Comparison of ENCODE assay signal across 17 cellular contexts in the genomic region with DNA sequence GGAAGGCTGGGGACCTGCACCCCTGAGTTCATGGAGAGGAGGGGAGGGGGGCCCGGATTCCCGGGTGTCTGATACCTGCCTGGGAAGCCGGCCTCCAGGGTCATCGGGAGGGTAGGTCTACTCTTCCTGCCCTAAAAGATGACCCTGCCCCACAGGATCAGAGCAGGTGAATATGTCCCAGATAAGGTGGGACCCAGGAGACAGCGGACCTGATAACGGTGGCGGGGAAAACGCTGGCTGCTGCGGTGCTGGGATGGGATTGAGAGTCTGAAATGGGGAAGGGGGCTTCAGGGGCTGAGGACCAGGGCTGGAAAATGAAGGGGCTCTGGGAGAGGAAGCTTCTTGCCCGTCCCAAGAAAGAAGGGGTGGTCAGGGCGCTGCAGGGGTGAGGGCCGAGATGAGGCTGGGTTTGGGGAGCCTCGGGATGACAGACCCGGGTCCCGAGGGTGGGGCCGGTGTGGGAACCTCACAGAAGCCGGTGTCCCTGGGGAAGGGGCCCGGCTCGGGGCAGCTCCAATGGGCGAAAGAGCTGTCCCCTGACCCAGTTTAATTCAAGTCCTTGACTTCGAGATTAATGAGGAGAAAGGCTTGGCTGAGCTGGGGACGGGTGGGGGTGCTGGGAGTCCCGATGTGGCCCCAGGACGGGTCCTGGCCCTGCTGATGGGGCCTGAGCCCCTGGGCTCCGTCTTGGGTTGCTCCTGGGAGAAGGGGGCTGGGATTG.
A peak's percentile ranks its signal among the peaks of the same experiment; 100 is the strongest.
DNase-seq lines count a peak whose midpoint lies in the region; ATAC-seq and TF ChIP-seq lines count a peak whose summit lies in the region.
"Had no signal": no experiment of that assay in that cellular context is flagged by ENCODE, and none has a peak within 500 bp of the region (broad histone marks: within the 10 kb centered on the region; RNA-seq: fewer than 3 reads in every experiment).

No MANE protein-coding gene starts in this region.

- H3K27ac Mint-ChIP-seq in stimulated activated naive CD8-positive, alpha-beta T cell treated with anti-CD3 and anti-CD28 coated beads, Interleukin-15, amount 100 ng/mL, for 72 hours = no peak overlapping the region
- H3K27ac Mint-ChIP-seq in nephron = no peak overlapping the region
- H3K27ac Mint-ChIP-seq in activated naive CD8-positive, alpha-beta T cell treated with anti-CD3 and anti-CD28 coated beads, Interleukin-2, amount 50 U/mL, for 24 hours = no peak overlapping the region
- H3K27ac Mint-ChIP-seq: stimulated activated effector memory CD8-positive, alpha-beta T cell treated with anti-CD3 and anti-CD28 coated beads, Interleukin-12 subunit alpha, Interleukin-12 subunit beta, amount 100 ng/mL, for 72 hours had no signal

- H3K9me3 Mint-ChIP-seq in stimulated activated naive CD8-positive, alpha-beta T cell treated with anti-CD3 and anti-CD28 coated beads, Interleukin-15, amount 100 ng/mL, for 72 hours = peaks cover 11 to 12% of the 10 kb centered on the region in 2 donors
- peaks cover 5% of the 10 kb centered on the region for H3K9me3 Mint-ChIP-seq in nephron
- peaks cover 5% of the 10 kb centered on the region for H3K9me3 Mint-ChIP-seq in activated naive CD8-positive, alpha-beta T cell treated with anti-CD3 and anti-CD28 coated beads, Interleukin-2, amount 50 U/mL, for 24 hours

- H3K4me1 Mint-ChIP-seq in stimulated activated naive CD8-positive, alpha-beta T cell treated with anti-CD3 and anti-CD28 coated beads, Interleukin-15, amount 100 ng/mL, for 72 hours = peaks cover 18% of the 10 kb centered on the region
- H3K4me1 Mint-ChIP-seq in nephron = peaks cover 23% of the 10 kb centered on the region
- peaks cover 19% of the 10 kb centered on the region for H3K4me1 Mint-ChIP-seq in activated naive CD8-positive, alpha-beta T cell treated with anti-CD3 and anti-CD28 coated beads, Interleukin-2, amount 50 U/mL, for 24 hours

- no peaks in the 10 kb centered on the region for H3K36me3 Mint-ChIP-seq in nephron (ENCODE audit: low read depth)
- H3K36me3 Mint-ChIP-seq in activated naive CD8-positive, alpha-beta T cell treated with anti-CD3 and anti-CD28 coated beads, Interleukin-2, amount 50 U/mL, for 24 hours (ENCODE audit: low read depth) = peaks cover 2% of the 10 kb centered on the region

- no peak for DNase-seq in stimulated activated naive CD8-positive, alpha-beta T cell treated with anti-CD3 and anti-CD28 coated beads, Interleukin-15, amount 100 ng/mL, for 72 hours
- no peak for DNase-seq in stimulated activated naive CD8-positive, alpha-beta T cell treated with anti-CD3 and anti-CD28 coated beads, Interleukin-15, Interleukin-2, amounts not matched to agents 100 U/mL and 50 U/mL, for 24 hours
- DNase-seq in ecto neural progenitor cell (ENCODE audit: low spot score) (peak; percentile 48), COLO668 (lab: John Stamatoyannopoulos, UW; ENCODE audit: unreplicated experiment) (no peak)
- no peak for DNase-seq in activated naive CD8-positive, alpha-beta T cell treated with anti-CD3 and anti-CD28 coated beads, Interleukin-2, amount 50 U/mL, for 24 hours
- DNase-seq: DMS 273 treated with DMSO at 0.1 percent for 48 hours, KG1, NCI-H1694 had no signal

- no peak for TF ChIP-seq CTCF in nephron (IDR thresholded peaks at IDR 0.05; ENCODE audit: unreplicated experiment in 3 of 3)

- H3K27me3 Mint-ChIP-seq in stimulated activated naive CD8-positive, alpha-beta T cell treated with anti-CD3 and anti-CD28 coated beads, Interleukin-15, amount 100 ng/mL, for 72 hours = peaks cover 44% of the 10 kb centered on the region
- H3K27me3 Mint-ChIP-seq in nephron (ENCODE audit: low read depth) = peaks cover 43% of the 10 kb centered on the region
- H3K27me3 Mint-ChIP-seq in activated naive CD8-positive, alpha-beta T cell treated with anti-CD3 and anti-CD28 coated beads, Interleukin-2, amount 50 U/mL, for 24 hours = peaks cover 45% of the 10 kb centered on the region

- peak overlapping the region; percentile 5 to 16 for H3K4me3 Mint-ChIP-seq in stimulated activated naive CD8-positive, alpha-beta T cell treated with anti-CD3 and anti-CD28 coated beads, Interleukin-15, amount 100 ng/mL, for 72 hours
- H3K4me3 Mint-ChIP-seq in nephron = peak overlapping the region; percentile 49 to 68 (median 67)
- H3K4me3 Mint-ChIP-seq in activated naive CD8-positive, alpha-beta T cell treated with anti-CD3 and anti-CD28 coated beads, Interleukin-2, amount 50 U/mL, for 24 hours = no peak overlapping the region
- H3K4me3 Mint-ChIP-seq: central memory CD8-positive, alpha-beta T cell; naive B cell; stimulated activated effector memory CD8-positive, alpha-beta T cell treated with anti-CD3 and anti-CD28 coated beads, Interleukin-12 subunit alpha, Interleukin-12 subunit beta, amount 100 ng/mL, for 72 hours had no signal

- no peak for ATAC-seq in stimulated activated naive CD8-positive, alpha-beta T cell treated with anti-CD3 and anti-CD28 coated beads, Interleukin-15, amount 100 ng/mL, for 72 hours
- ATAC-seq in stimulated activated naive CD8-positive, alpha-beta T cell treated with anti-CD3 and anti-CD28 coated beads, Interleukin-15, Interleukin-2, amounts not matched to agents 100 U/mL and 50 U/mL, for 24 hours = no peak
- no peak for ATAC-seq in activated naive CD8-positive, alpha-beta T cell treated with anti-CD3 and anti-CD28 coated beads, Interleukin-2, amount 50 U/mL, for 24 hours
- ATAC-seq in GM18861 (IDR thresholded peaks at IDR 0.05; ENCODE audit: unreplicated experiment) = no peak
- no peak for ATAC-seq in HG03175 (IDR thresholded peaks at IDR 0.05; ENCODE audit: unreplicated experiment)
- ATAC-seq: activated CD4-positive, CD25-positive, alpha-beta regulatory T cell treated with anti-CD3 and anti-CD28 coated beads, Interleukin-2, amount 50 U/mL, for 24 hours; left lobe of liver; Panc1; stimulated activated effector memory CD8-positive, alpha-beta T cell treated with anti-CD3 and anti-CD28 coated beads, Interleukin-12 subunit alpha, Interleukin-12 subunit beta, amount 100 ng/mL, for 72 hours had no signal
